Comparison of ENCODE assay signal across 26 cellular contexts in the genomic region with DNA sequence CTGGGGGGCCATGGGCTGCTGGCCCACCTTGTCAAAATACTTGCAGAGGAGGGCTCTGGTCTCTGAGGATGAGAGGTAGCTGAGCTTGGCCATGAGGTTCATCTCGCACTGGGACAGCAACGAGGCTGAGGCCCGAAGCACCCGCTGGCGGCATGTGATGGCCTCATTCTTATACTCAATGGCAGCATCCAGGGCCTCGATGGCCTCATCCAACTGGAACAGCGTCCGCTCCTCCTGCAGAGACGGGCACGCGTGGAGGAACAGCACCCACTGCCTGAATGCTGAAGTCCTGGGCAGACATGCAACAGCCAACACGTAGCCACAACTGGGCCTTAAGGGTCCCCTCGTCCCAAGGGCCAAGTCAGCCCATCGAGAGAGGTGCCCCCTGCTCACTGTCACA. TPM values are rescaled to one million over a fixed set of nuclear protein-coding genes. Genes with fewer than 3 reads are reported as not detected.
DNase-seq lines count a peak whose midpoint lies in the region; ATAC-seq, FAIRE-seq and TF ChIP-seq lines count a peak whose summit lies in the region.
"Had no signal": no experiment of that assay in that cellular context is flagged by ENCODE, and none has a peak within 500 bp of the region (broad histone marks: within the 10 kb centered on the region; RNA-seq: fewer than 3 reads in every experiment).

No MANE protein-coding gene starts in this region.

- no peak for FAIRE-seq in kidney (lab: Jason Lieb, UNC)
- FAIRE-seq: GM12892, GM18507, H54, HTR-8/SVneo had no signal

- no peaks in the 10 kb centered on the region for H3K4me1 Mint-ChIP-seq in activated CD8-positive, alpha-beta memory T cell treated with anti-CD3 and anti-CD28 coated beads, Interleukin-2, amount 10 ng/mL, durations not matched to agents 7 days and 5 days
- H3K4me1 Mint-ChIP-seq in activated T-helper 2 cell treated with anti-CD3 and anti-CD28 coated beads, Interferon-gamma antibody, Interleukin-2, Interleukin-4, amounts not matched to agents 10 μg/mL and 5 μg/mL and 100 μg/mL, durations not matched to agents 14 hours and 24 hours and 36 hours (ENCODE audit: low read depth) = no peaks in the 10 kb centered on the region
- H3K4me1 Mint-ChIP-seq: CD4-positive, alpha-beta memory T cell had no signal

- DNase-seq in activated CD8-positive, alpha-beta memory T cell treated with anti-CD3 and anti-CD28 coated beads for 24 hours = peak; percentile 38
- no peak for DNase-seq in activated CD8-positive, alpha-beta memory T cell treated with anti-CD3 and anti-CD28 coated beads, Interleukin-2, amount 10 ng/mL, durations not matched to agents 7 days and 5 days
- DNase-seq in activated T-helper 2 cell treated with anti-CD3 and anti-CD28 coated beads, Interferon-gamma antibody, Interleukin-2, Interleukin-4, amounts not matched to agents 10 μg/mL and 5 μg/mL and 100 μg/mL, durations not matched to agents 14 hours and 24 hours and 36 hours (ENCODE audit: low spot score) = peak; percentile 6
- peak; percentile 34 for DNase-seq in kidney
- DNase-seq in stomach = peak; percentile 22
- no peak for DNase-seq in coronary artery (ENCODE audit: low spot score)
- no peak for DNase-seq in NK-92 (lab: John Stamatoyannopoulos, UW; ENCODE audit: unreplicated experiment)
- DNase-seq: CD4-positive, alpha-beta memory T cell; DND-41; HFFc6; MG63; NCI-H1048; NCI-H1417 treated with DMSO at 0.1 percent for 48 hours; NCI-H187 treated with DMSO at 0.1 percent for 48 hours; NCI-H2227 treated with DMSO at 0.1 percent for 48 hours; NCI-H510A treated with DMSO at 0.1 percent for 48 hours; NCI-H748 treated with DMSO at 0.1 percent for 48 hours; SJCRH30 had no signal

- intact Hi-C loops in activated T-helper 2 cell treated with anti-CD3 and anti-CD28 coated beads, Interferon-gamma antibody, Interleukin-2, Interleukin-4, amounts not matched to agents 10 μg/mL and 5 μg/mL and 100 μg/mL, durations not matched to agents 14 hours and 24 hours and 36 hours (cut with micrococcal nuclease) = no loop called here
- intact Hi-C loops in kidney (cut with DNase I) = no loop called here
- intact Hi-C loops in stomach (cut with DNase I; ENCODE audit: low total_unique reads) = no loop called here

- H3K36me3 ChIP-seq in kidney (ENCODE audit: control insufficient read depth in 1 of 2, insufficient read depth in 2 of 2, low read length in 2 of 2) = no peaks in the 10 kb centered on the region
- H3K36me3 ChIP-seq in stomach = peaks cover 13 to 88% (median 82%) of the 10 kb centered on the region in 4 donors

- no peaks in the 10 kb centered on the region for H3K9me3 Mint-ChIP-seq in activated CD8-positive, alpha-beta memory T cell treated with anti-CD3 and anti-CD28 coated beads, Interleukin-2, amount 10 ng/mL, durations not matched to agents 7 days and 5 days (ENCODE audit: low read depth)
- H3K9me3 Mint-ChIP-seq in activated T-helper 2 cell treated with anti-CD3 and anti-CD28 coated beads, Interferon-gamma antibody, Interleukin-2, Interleukin-4, amounts not matched to agents 10 μg/mL and 5 μg/mL and 100 μg/mL, durations not matched to agents 14 hours and 24 hours and 36 hours = peaks cover 1% of the 10 kb centered on the region

- TF ChIP-seq EP300 in stomach (IDR thresholded peaks at IDR 0.05) = no peak

- no peaks in the 10 kb centered on the region for H3K27me3 Mint-ChIP-seq in activated CD8-positive, alpha-beta memory T cell treated with anti-CD3 and anti-CD28 coated beads, Interleukin-2, amount 10 ng/mL, durations not matched to agents 7 days and 5 days
- H3K27me3 Mint-ChIP-seq in activated T-helper 2 cell treated with anti-CD3 and anti-CD28 coated beads, Interferon-gamma antibody, Interleukin-2, Interleukin-4, amounts not matched to agents 10 μg/mL and 5 μg/mL and 100 μg/mL, durations not matched to agents 14 hours and 24 hours and 36 hours (ENCODE audit: low read depth) = no peaks in the 10 kb centered on the region

- H3K4me3 Mint-ChIP-seq in activated CD8-positive, alpha-beta memory T cell treated with anti-CD3 and anti-CD28 coated beads, Interleukin-2, amount 10 ng/mL, durations not matched to agents 7 days and 5 days = no peak overlapping the region
- no peak overlapping the region for H3K4me3 Mint-ChIP-seq in activated T-helper 2 cell treated with anti-CD3 and anti-CD28 coated beads, Interferon-gamma antibody, Interleukin-2, Interleukin-4, amounts not matched to agents 10 μg/mL and 5 μg/mL and 100 μg/mL, durations not matched to agents 14 hours and 24 hours and 36 hours (ENCODE audit: low read depth)
- H3K4me3 Mint-ChIP-seq: CD4-positive, alpha-beta memory T cell; HFFc6 had no signal

- peaks cover 46% of the 10 kb centered on the region for H3K36me3 Mint-ChIP-seq in activated CD8-positive, alpha-beta memory T cell treated with anti-CD3 and anti-CD28 coated beads, Interleukin-2, amount 10 ng/mL, durations not matched to agents 7 days and 5 days
- H3K36me3 Mint-ChIP-seq in activated T-helper 2 cell treated with anti-CD3 and anti-CD28 coated beads, Interferon-gamma antibody, Interleukin-2, Interleukin-4, amounts not matched to agents 10 μg/mL and 5 μg/mL and 100 μg/mL, durations not matched to agents 14 hours and 24 hours and 36 hours (ENCODE audit: low read depth) = peaks cover 71% of the 10 kb centered on the region
- H3K36me3 Mint-ChIP-seq: CD4-positive, alpha-beta memory T cell had no signal

- H3K27ac ChIP-seq in kidney (ENCODE audit: low read depth in 2 of 2, low read length in 2 of 2) (no peak overlapping the region), stomach (no peak overlapping the region), coronary artery (no peak overlapping the region)
- H3K27ac ChIP-seq: 22Rv1; BLaER1 treated with 17β-estradiol and CSF1 and Interleukin-3, amounts not matched to agents 10 nM and 100 nM; SJCRH30 had no signal

- no peak for TF ChIP-seq POLR2A in stomach (IDR thresholded peaks at IDR 0.05)

- WGBS in stomach, 5 donors = 93 to 100% (median 96%) methylated on average over 3 to 14 of the region's 14 CpGs

- no peak for ATAC-seq in activated CD8-positive, alpha-beta memory T cell treated with anti-CD3 and anti-CD28 coated beads, Interleukin-2, amount 10 ng/mL, durations not matched to agents 7 days and 5 days
- ATAC-seq in HG03159 (IDR thresholded peaks at IDR 0.05; ENCODE audit: unreplicated experiment) = no peak

- H3K4me3 ChIP-seq in kidney (ENCODE audit: low read length in 2 of 2) (no peak overlapping the region), stomach (no peak overlapping the region), coronary artery (no peak overlapping the region)
- H3K4me3 ChIP-seq: BLaER1 treated with 17β-estradiol and CSF1 and Interleukin-3, amounts not matched to agents 10 nM and 100 nM; MG63; SJCRH30 had no signal

- no peaks in the 10 kb centered on the region for H3K9me3 ChIP-seq in kidney (ENCODE audit: control insufficient read depth in 1 of 2, low read length in 2 of 2)
- no peaks in the 10 kb centered on the region for H3K9me3 ChIP-seq in stomach
- H3K9me3 ChIP-seq: MG63, SJCRH30 had no signal

- no peak overlapping the region for H3K27ac Mint-ChIP-seq in activated CD8-positive, alpha-beta memory T cell treated with anti-CD3 and anti-CD28 coated beads, Interleukin-2, amount 10 ng/mL, durations not matched to agents 7 days and 5 days
- H3K27ac Mint-ChIP-seq in activated T-helper 2 cell treated with anti-CD3 and anti-CD28 coated beads, Interferon-gamma antibody, Interleukin-2, Interleukin-4, amounts not matched to agents 10 μg/mL and 5 μg/mL and 100 μg/mL, durations not matched to agents 14 hours and 24 hours and 36 hours = no peak overlapping the region
- H3K27ac Mint-ChIP-seq: HFFc6 had no signal

- no peak overlapping the region for H3K9ac ChIP-seq in kidney (ENCODE audit: low read length in 2 of 2)
- H3K9ac ChIP-seq: BLaER1 treated with 17β-estradiol and CSF1 and Interleukin-3, amounts not matched to agents 10 nM and 100 nM had no signal

- H3K4me1 ChIP-seq in kidney (ENCODE audit: control insufficient read depth in 1 of 2, insufficient read depth in 1 of 2, low read depth in 1 of 2, low read length in 2 of 2) = no peaks in the 10 kb centered on the region
- H3K4me1 ChIP-seq in stomach = no peaks in the 10 kb centered on the region
- H3K4me1 ChIP-seq: SJCRH30 had no signal

- no peaks in the 10 kb centered on the region for H3K27me3 ChIP-seq in stomach
- H3K27me3 ChIP-seq: BLaER1 treated with 17β-estradiol and CSF1 and Interleukin-3, amounts not matched to agents 10 nM and 100 nM; MG63; SJCRH30 had no signal

- CTCF ChIA-PET in activated CD8-positive, alpha-beta memory T cell treated with anti-CD3 and anti-CD28 coated beads, Interleukin-2, amount 10 ng/mL, durations not matched to agents 7 days and 5 days (lab: Charles Lee) = no interaction called here

- TF ChIP-seq CTCF in kidney (IDR thresholded peaks at IDR 0.05; ENCODE audit: borderline replicate concordance, extremely low read depth, insufficient read depth) = no peak
- TF ChIP-seq CTCF in stomach (IDR thresholded peaks at IDR 0.05) = no peak
- TF ChIP-seq CTCF in coronary artery (IDR thresholded peaks at IDR 0.05) = no peak

RNA-seq across cellular contexts. Expression of gene KIF7, which starts 25.0 kb away (rescaled TPM):
- total RNA-seq in activated CD8-positive, alpha-beta memory T cell treated with anti-CD3 and anti-CD28 coated beads, Interleukin-2, amount 10 ng/mL, durations not matched to agents 7 days and 5 days = 1 to 10 TPM in 1 of 2 experiments, under 1 TPM in 1; 0.55 to 2.5 TPM
- total RNA-seq in activated T-helper 2 cell treated with anti-CD3 and anti-CD28 coated beads, Interferon-gamma antibody, Interleukin-2, Interleukin-4, amounts not matched to agents 10 μg/mL and 5 μg/mL and 100 μg/mL, durations not matched to agents 14 hours and 24 hours and 36 hours = 3.5 and 4.2 TPM in 2 replicates
- total RNA-seq in kidney (4.2 TPM), stomach (10 to 100 TPM in 1 of 5 donors, 1 to 10 TPM in 3, not detected in 1; 3.0 to 13.9 (median 7.9) TPM)
- polyA plus RNA-seq in kidney (ENCODE audit: insufficient read depth, low read depth, low replicate concordance) (1.4 TPM), stomach (1 to 10 TPM; 1.7 to 2.3 (median 1.7) TPM)
- total RNA-seq: CD4-positive, alpha-beta memory T cell had no signal
- polyA plus RNA-seq: CD4-positive, alpha-beta memory T cell had no signal

RNA-seq across cellular contexts. Expression of gene PLIN1, which starts 48.9 kb away (rescaled TPM):
- total RNA-seq in activated CD8-positive, alpha-beta memory T cell treated with anti-CD3 and anti-CD28 coated beads, Interleukin-2, amount 10 ng/mL, durations not matched to agents 7 days and 5 days = under 1 TPM in 1 of 2 experiments, not detected in 1; 0.12 TPM
- 0.25 TPM in 1 of 2 replicates, not detected in the other for total RNA-seq in activated T-helper 2 cell treated with anti-CD3 and anti-CD28 coated beads, Interferon-gamma antibody, Interleukin-2, Interleukin-4, amounts not matched to agents 10 μg/mL and 5 μg/mL and 100 μg/mL, durations not matched to agents 14 hours and 24 hours and 36 hours
- total RNA-seq in kidney (2.1 TPM), stomach (1 to 10 TPM; 2.2 to 7.6 (median 3.8) TPM)
- polyA plus RNA-seq in kidney (ENCODE audit: insufficient read depth, low read depth, low replicate concordance) (0.86 TPM), stomach (1 to 10 TPM in 2 of 3 donors, under 1 TPM in 1; 0.12 to 5.5 (median 1.6) TPM)
- total RNA-seq: HFFc6, LHCN-M2, SJCRH30 had no signal

RNA-seq across cellular contexts. Expression of gene TICRR, which starts 55.0 kb away (rescaled TPM):
- 10 to 100 TPM; 30.8 to 35.5 TPM for total RNA-seq in activated CD8-positive, alpha-beta memory T cell treated with anti-CD3 and anti-CD28 coated beads, Interleukin-2, amount 10 ng/mL, durations not matched to agents 7 days and 5 days
- 18.0 and 18.7 TPM in 2 replicates for total RNA-seq in activated T-helper 2 cell treated with anti-CD3 and anti-CD28 coated beads, Interferon-gamma antibody, Interleukin-2, Interleukin-4, amounts not matched to agents 10 μg/mL and 5 μg/mL and 100 μg/mL, durations not matched to agents 14 hours and 24 hours and 36 hours
- total RNA-seq in kidney (0.25 TPM), stomach (1 to 10 TPM in 4 of 5 donors, under 1 TPM in 1; 0.92 to 3.5 (median 1.6) TPM)
- polyA plus RNA-seq in kidney (ENCODE audit: insufficient read depth, low read depth, low replicate concordance) (not detected), stomach (1 to 10 TPM in 1 of 3 donors, under 1 TPM in 2; 0.15 to 2.8 (median 0.25) TPM)

Comparison
In these comparisons a context has a peak if more than half of its experiments do, and no peak if none do; other contexts are left out.
1. DNase-seq: peak in activated CD8-positive, alpha-beta memory T cell treated with anti-CD3 and anti-CD28 coated beads for 24 hours (single experiment), activated T-helper 2 cell treated with anti-CD3 and anti-CD28 coated beads, Interferon-gamma antibody, Interleukin-2, Interleukin-4, amounts not matched to agents 10 μg/mL and 5 μg/mL and 100 μg/mL, durations not matched to agents 14 hours and 24 hours and 36 hours (single experiment), kidney (single experiment) and stomach (single experiment); none in activated CD8-positive, alpha-beta memory T cell treated with anti-CD3 and anti-CD28 coated beads, Interleukin-2, amount 10 ng/mL, durations not matched to agents 7 days and 5 days (single experiment), coronary artery (single experiment) and NK-92 (single experiment).